8 cellular contexts compared by ENCODE assay signal in the genomic region with DNA sequence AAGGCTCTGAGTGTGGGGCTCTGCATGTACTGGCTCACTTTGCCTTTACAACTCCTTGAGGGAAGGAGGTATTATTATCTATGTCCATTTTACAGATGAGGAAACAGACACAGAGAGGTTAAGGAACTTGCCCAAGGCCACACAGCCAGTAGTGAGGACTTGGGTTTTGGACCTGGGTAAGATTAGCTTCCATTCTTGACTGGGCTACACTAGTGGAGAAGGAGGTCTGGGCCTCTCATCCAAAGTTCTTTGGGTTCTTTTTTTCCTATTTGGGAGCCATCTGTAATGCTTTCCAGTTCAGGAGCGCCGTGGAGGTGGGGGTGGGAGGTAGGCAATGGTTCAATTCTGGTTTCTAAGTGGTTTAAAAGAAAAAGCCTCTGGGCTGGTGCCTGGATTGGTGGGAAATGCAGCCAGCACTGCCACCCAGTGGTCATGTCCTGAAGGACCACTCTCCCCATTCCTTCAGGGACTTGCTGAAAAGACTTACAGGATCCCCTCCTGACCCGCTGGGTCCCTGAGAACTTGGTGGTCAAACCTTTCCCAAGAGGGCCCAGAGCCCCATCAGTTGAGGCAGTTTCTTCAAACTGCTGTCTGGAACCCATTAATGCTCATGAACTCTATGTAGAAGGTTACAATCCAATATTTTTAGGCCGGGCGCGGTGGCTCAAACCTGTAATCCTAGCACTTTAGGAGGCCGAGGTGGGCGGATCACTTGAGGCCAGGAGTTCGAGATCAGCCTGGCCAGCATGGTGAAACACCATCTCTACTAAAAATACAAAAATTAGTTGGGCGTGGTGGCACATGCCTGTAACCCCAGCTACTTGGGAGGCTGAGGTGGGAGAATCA. TPM values are rescaled to one million over a fixed set of nuclear protein-coding genes. Genes with fewer than 3 reads are reported as not detected.
DNase-seq lines count a peak whose midpoint lies in the region; ATAC-seq and TF ChIP-seq lines count a peak whose summit lies in the region.

No MANE protein-coding gene starts in this region.

- peak; percentile 84 for DNase-seq in AG08396 (ENCODE audit: low spot score)
- DNase-seq in NCI-H774 (lab: John Stamatoyannopoulos, UW), result peak; percentile 19
- peak; percentile 87 for DNase-seq in activated CD8-positive, alpha-beta memory T cell treated with anti-CD3 and anti-CD28 coated beads for 24 hours
- peak; percentile 75 for DNase-seq in epithelial cell of esophagus (ENCODE audit: low read depth)
- DNase-seq in myocyte (ENCODE audit: low read depth), result peak; percentile 73
- DNase-seq in stimulated activated naive CD8-positive, alpha-beta T cell treated with anti-CD3 and anti-CD28 coated beads, Interleukin-15, Interleukin-2, amounts not matched to agents 100 U/mL and 50 U/mL, for 24 hours, result peak; percentile 70

- peak; percentile 90 for TF ChIP-seq CTCF in epithelial cell of esophagus (IDR thresholded peaks at IDR 0.05; ENCODE audit: insufficient read depth, low read depth, low read length, missing control alignments)

- ATAC-seq in GM18502 (IDR thresholded peaks at IDR 0.05; ENCODE audit: poor library complexity, unreplicated experiment), result peak; percentile 87
- ATAC-seq in HG03159 (IDR thresholded peaks at IDR 0.05; ENCODE audit: unreplicated experiment), result peak; percentile 87
- peak; percentile 84 for ATAC-seq in stimulated activated naive CD8-positive, alpha-beta T cell treated with anti-CD3 and anti-CD28 coated beads, Interleukin-15, Interleukin-2, amounts not matched to agents 100 U/mL and 50 U/mL, for 24 hours

- H3K4me3 ChIP-seq in epithelial cell of esophagus (ENCODE audit: low read length), result no peak overlapping the region

RNA-seq across cellular contexts. Expression of a gene that starts 38.6 kb away (rescaled TPM):
- total RNA-seq in myocyte, result not detected in 2 replicates
- polyA plus RNA-seq in myocyte (2012), result not detected

RNA-seq across cellular contexts. Expression of a gene that starts 50.3 kb away (rescaled TPM):
- 18.9 and 20.0 TPM in 2 replicates for total RNA-seq in myocyte
- 22.9 TPM for polyA plus RNA-seq in myocyte (2012)

RNA-seq across cellular contexts. Expression of a gene that starts 51.0 kb away (rescaled TPM):
- total RNA-seq in myocyte, result 87.2 and 111 TPM in 2 replicates
- polyA plus RNA-seq in myocyte (2012), result 68.6 TPM

Comparison
In these comparisons a context has a peak if more than half of its experiments do, and no peak if none do; other contexts are left out.
1. DNase-seq: peak in every context shown above with its lines; median percentile 87 in activated CD8-positive, alpha-beta memory T cell treated with anti-CD3 and anti-CD28 coated beads for 24 hours; 84 in AG08396; 75 in epithelial cell of esophagus; 73 in myocyte; 70 in stimulated activated naive CD8-positive, alpha-beta T cell treated with anti-CD3 and anti-CD28 coated beads, Interleukin-15, Interleukin-2, amounts not matched to agents 100 U/mL and 50 U/mL, for 24 hours; 19 in NCI-H774.